In the genomic region with DNA sequence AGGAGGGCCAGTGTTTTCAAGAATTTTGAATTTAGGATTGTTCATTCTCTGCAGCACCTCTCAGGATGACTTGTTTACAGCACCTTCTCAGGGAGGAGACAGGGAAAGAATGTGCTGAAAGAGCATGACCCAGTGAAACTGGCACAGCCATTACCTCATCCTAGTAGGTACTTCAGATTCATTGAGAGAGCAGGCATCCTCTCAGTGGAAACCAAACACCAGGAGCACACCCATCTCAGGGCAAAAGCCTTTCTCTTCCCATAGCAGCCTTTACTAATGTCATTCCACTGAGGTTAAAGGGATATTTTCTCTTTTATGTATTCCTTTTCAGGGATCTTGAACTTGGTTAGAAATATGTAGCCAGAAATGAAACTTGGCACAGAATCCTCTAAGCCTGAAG, we compare ENCODE assay signal across 11 cellular contexts. TPM values are rescaled to one million over a fixed set of nuclear protein-coding genes. Genes with fewer than 3 reads are reported as not detected.
A peak's percentile ranks its signal among the peaks of the same experiment; 100 is the strongest.
DNase-seq lines count a peak whose midpoint lies in the region; FAIRE-seq and TF ChIP-seq lines count a peak whose summit lies in the region.
"Had no signal": no experiment of that assay in that cellular context is flagged by ENCODE, and none has a peak within 500 bp of the region (broad histone marks: within the 10 kb centered on the region; RNA-seq: fewer than 3 reads in every experiment).

No MANE protein-coding gene starts in this region.

- H2BK5ac ChIP-seq in H1 (ENCODE audit: low read depth, low read length): no peak overlapping the region

- H3K4me1 Mint-ChIP-seq in T-helper 2 cell treated with Interferon-gamma antibody and Interleukin-4, amounts not matched to agents 5 μg/mL and 100 μg/mL, for 36 hours (ENCODE audit: low read depth): peaks cover 12% of the 10 kb centered on the region

- CTCF ChIA-PET in H1 (lab: Charles Lee; ENCODE audit: partially characterized antibody): interaction anchor here (1.1 to 4.2 kb wide), 9 partner anchors 9 to 971 kb away, joined by 3 to 31 read pairs (median 10); no protein-coding TSS in a partner anchor

- no peak overlapping the region for H3K23ac ChIP-seq in H1 (ENCODE audit: insufficient read length)

- H3K18ac ChIP-seq in H1 (ENCODE audit: extremely low read depth, low read length): no peak overlapping the region

- H3K27ac Mint-ChIP-seq in T-helper 2 cell treated with Interferon-gamma antibody and Interleukin-4, amounts not matched to agents 5 μg/mL and 100 μg/mL, for 36 hours: no peak overlapping the region
- H3K27ac Mint-ChIP-seq: T-helper 17 cell had no signal

- H3K4me1 ChIP-seq in H1 (replicated peaks in 1 of 4; ENCODE audit: control insufficient read depth in 3 of 4, insufficient read depth in 4 of 4, low read length in 3 of 4) (peaks cover 0 to 6% (median 1%) of the 10 kb centered on the region in 4 experiments; a peak in 4 of 7 replicates), ovary (ENCODE audit: insufficient read depth) (peaks cover 2% of the 10 kb centered on the region)

- H3K4ac ChIP-seq in H1 (replicated peaks; ENCODE audit: insufficient read length, low read depth, low read length): no peak overlapping the region

- TF ChIP-seq CTCF in H1 (IDR thresholded peaks at IDR 0.05; ENCODE audit: control extremely low read depth in 1 of 3, insufficient read depth in 1 of 3, low read depth in 1 of 3, low read length in 3 of 3) (no peak), ovary (IDR thresholded peaks at IDR 0.05) (no peak)

- no peaks in the 10 kb centered on the region for H4K20me1 ChIP-seq in H1 (replicated peaks in 1 of 2; ENCODE audit: control insufficient read depth in 1 of 2, insufficient read depth in 2 of 2, low read length in 2 of 2)

- intact Hi-C loops in ovary (cut with DNase I): loop anchor here in 1 of 4 donors (10.0 kb wide), 1 partner anchor 128 kb away; no protein-coding TSS in a partner anchor

- H2BK20ac ChIP-seq in H1 (ENCODE audit: low read length): no peak overlapping the region

- H2BK12ac ChIP-seq in H1 (ENCODE audit: low read depth, low read length): no peak overlapping the region

- H3K9me3 Mint-ChIP-seq in T-helper 2 cell treated with Interferon-gamma antibody and Interleukin-4, amounts not matched to agents 5 μg/mL and 100 μg/mL, for 36 hours: no peaks in the 10 kb centered on the region

- H3K4me3 ChIP-seq in H1 (ENCODE audit: extremely low read depth in 1 of 4, insufficient read depth in 2 of 4, low read depth in 3 of 4, low read length in 4 of 4) (no peak overlapping the region; a peak in 1 of 8 replicates), ovary (no peak overlapping the region)
- H3K4me3 ChIP-seq: sigmoid colon had no signal

- no peak overlapping the region for H4K91ac ChIP-seq in H1 (replicated peaks; ENCODE audit: insufficient read length, low read length)

- H3K9me3 ChIP-seq in H1 (ENCODE audit: insufficient read depth in 2 of 2, low read depth in 1 of 2, low read length in 1 of 2) (no peaks in the 10 kb centered on the region), ovary (no peaks in the 10 kb centered on the region)
- H3K9me3 ChIP-seq: heart left ventricle, sigmoid colon had no signal

- no peak overlapping the region for H3K4me2 ChIP-seq in H1 (ENCODE audit: insufficient read depth in 1 of 2, low read depth in 2 of 2, low read length in 2 of 2)

- H2AFZ ChIP-seq in H1 (ENCODE audit: low read length): no peak overlapping the region

- H3K27me3 ChIP-seq in H1 (replicated peaks in 1 of 4; ENCODE audit: control insufficient read depth in 3 of 4, extremely low read depth in 1 of 4, insufficient read depth in 3 of 4, low read length in 3 of 4) (no peaks in the 10 kb centered on the region; a peak in 2 of 7 replicates), ovary (no peaks in the 10 kb centered on the region)
- H3K27me3 ChIP-seq: sigmoid colon had no signal

- peaks cover 5% of the 10 kb centered on the region; the same call in 1 of the 2 replicates for H3K23me2 ChIP-seq in H1 (ENCODE audit: low read depth, low read length)

- no peak overlapping the region for H2BK15ac ChIP-seq in H1 (ENCODE audit: low read length)

- no peaks in the 10 kb centered on the region; a peak in 1 of 8 replicates for H3K36me3 ChIP-seq in H1 (ENCODE audit: control insufficient read depth in 2 of 4, insufficient read depth in 4 of 4, low read length in 3 of 4)
- H3K36me3 ChIP-seq in ovary: no peaks in the 10 kb centered on the region
- H3K36me3 ChIP-seq: heart left ventricle, sigmoid colon had no signal

- peaks cover 0 to 5% of the 10 kb centered on the region in 2 experiments; a peak in 1 of 4 replicates for H3K79me2 ChIP-seq in H1 (ENCODE audit: control insufficient read depth in 1 of 2, insufficient read depth in 2 of 2, low read length in 2 of 2)

- H3K4me3 Mint-ChIP-seq in T-helper 2 cell treated with Interferon-gamma antibody and Interleukin-4, amounts not matched to agents 5 μg/mL and 100 μg/mL, for 36 hours: no peak overlapping the region
- H3K4me3 Mint-ChIP-seq: T-helper 17 cell had no signal

- H3K14ac ChIP-seq in H1 (ENCODE audit: insufficient read length): no peak overlapping the region

- POLR2A ChIA-PET in H1 (lab: Charles Lee; ENCODE audit: partially characterized antibody): no interaction called here

- no peak overlapping the region for H4K8ac ChIP-seq in H1 (ENCODE audit: extremely low read depth, insufficient read depth, low read length)

- DNase-seq in NCI-H526 treated with DMSO at 0.1 percent for 48 hours (lab: John Stamatoyannopoulos, UW) (peak; percentile 41), H1 (ENCODE audit: low read depth in 1 of 2, low spot score in 2 of 2) (no peak), renal cortical epithelial cell (ENCODE audit: low read depth) (peak; percentile 87), inferior parietal cortex (ENCODE audit: extremely low spot score) (no peak), ovary (no peak), 8988T (no peak)
- no peak for DNase-seq in T-helper 2 cell treated with Interferon-gamma antibody and Interleukin-4, amounts not matched to agents 5 μg/mL and 100 μg/mL, for 36 hours (ENCODE audit: low spot score)
- DNase-seq: heart left ventricle, sigmoid colon, T-helper 17 cell had no signal

- H2AK5ac ChIP-seq in H1 (ENCODE audit: low read depth, low read length): no peak overlapping the region

- no peak overlapping the region for H3K9ac ChIP-seq in H1 (replicated peaks in 1 of 4; ENCODE audit: extremely low read depth in 1 of 4, low read depth in 3 of 4, low read length in 3 of 4)

- TF ChIP-seq EP300 in Ishikawa (IDR thresholded peaks at IDR 0.05; ENCODE audit: borderline replicate concordance): 0 out of 2 replicates have a peak, but pooled peaks have one; percentile 32
- no peak for TF ChIP-seq EP300 in H1 (IDR thresholded peaks at IDR 0.05; ENCODE audit: borderline replicate concordance in 1 of 2, low read depth in 2 of 2, low read length in 2 of 2)
- no peak for TF ChIP-seq EP300 in ovary (IDR thresholded peaks at IDR 0.05)

- no peaks in the 10 kb centered on the region for H3K79me1 ChIP-seq in H1 (ENCODE audit: low read depth, low read length)

- H3K36me3 Mint-ChIP-seq in T-helper 2 cell treated with Interferon-gamma antibody and Interleukin-4, amounts not matched to agents 5 μg/mL and 100 μg/mL, for 36 hours (ENCODE audit: low read depth): no peaks in the 10 kb centered on the region

- H4K5ac ChIP-seq in H1 (ENCODE audit: insufficient read length, low read depth, low read length): no peak overlapping the region

- H3K27me3 Mint-ChIP-seq in T-helper 2 cell treated with Interferon-gamma antibody and Interleukin-4, amounts not matched to agents 5 μg/mL and 100 μg/mL, for 36 hours (ENCODE audit: low read depth): peaks cover 24% of the 10 kb centered on the region

- FAIRE-seq in H1 (lab: Jason Lieb, UNC): peak; percentile 82

- H3K27ac ChIP-seq in H1 (ENCODE audit: low read depth, low read length): no peak overlapping the region
- no peak overlapping the region for H3K27ac ChIP-seq in ovary
- H3K27ac ChIP-seq: heart left ventricle, sigmoid colon had no signal

- no peak overlapping the region for H2BK120ac ChIP-seq in H1 (replicated peaks; ENCODE audit: low read depth, low read length)

- TF ChIP-seq POLR2A in H1 (IDR thresholded peaks at IDR 0.05; ENCODE audit: control extremely low read depth in 1 of 2, low read depth in 2 of 2, low read length in 2 of 2) (no peak), ovary (IDR thresholded peaks at IDR 0.05) (no peak)

- H3K56ac ChIP-seq in H1 (replicated peaks; ENCODE audit: insufficient read length, low read depth, low read length): no peak overlapping the region

- TF ChIP-seq RAD21 in Ishikawa (IDR thresholded peaks at IDR 0.05; ENCODE audit: low read depth): no peak
- TF ChIP-seq RAD21 in H1 (IDR thresholded peaks at IDR 0.05 in 1 of 2, conservative IDR thresholded peaks at IDR 0.05 in 1 of 2; ENCODE audit: low read depth in 2 of 2, low read length in 2 of 2): no peak

TF ChIP-seq in Ishikawa, 13 proteins besides CTCF, POLR2A, EP300 and RAD21 (continues in another document):
- TF ChIP-seq FOXM1 (IDR thresholded peaks at IDR 0.05; ENCODE audit: borderline replicate concordance, low read depth): no peak

TF ChIP-seq in H1, 55 proteins besides CTCF, POLR2A, EP300 and RAD21 (continues in another document):
- TF ChIP-seq JUND (IDR thresholded peaks at IDR 0.05; ENCODE audit: low read length): peak; percentile 55; the same call in 1 of the 2 replicates
- 0 out of 2 replicates have a peak, but pooled peaks have one; percentile 53 for TF ChIP-seq YY1 (IDR thresholded peaks at IDR 0.05; ENCODE audit: low read depth, low read length)
- no peak for TF ChIP-seq CBX8 (IDR thresholded peaks at IDR 0.05; ENCODE audit: borderline replicate concordance, low read depth, low read length)
- no peak for TF ChIP-seq RXRA (IDR thresholded peaks at IDR 0.05; ENCODE audit: insufficient read depth, low read depth, low read length)
- TF ChIP-seq BACH1 (IDR thresholded peaks at IDR 0.05; ENCODE audit: low read length): peak; percentile 55
- TF ChIP-seq CEBPB (IDR thresholded peaks at IDR 0.05; ENCODE audit: low read depth, low read length): 0 out of 2 replicates have a peak, but pooled peaks have one; percentile 20
- TF ChIP-seq MAFK (IDR thresholded peaks at IDR 0.05; ENCODE audit: low read depth, low read length): peak; percentile 73
- no peak for TF ChIP-seq SIRT6 (IDR thresholded peaks at IDR 0.05; ENCODE audit: low read length)

RNA-seq across cellular contexts. Expression of a gene that starts 2.6 kb away (rescaled TPM):
- total RNA-seq in H1 (2021; fragmentation: NEBNext Ultra II Directional; extraction: Animal tissue kit (Norgen Biotek cat#: 25700)): 4.6 and 5.9 TPM in 2 replicates
- polyA plus RNA-seq in H1 (2011; rRNA removed) (7.2 and 9.4 TPM in 2 replicates), ovary (10 to 100 TPM in 1 of 2 donors, 1 to 10 TPM in 1; 5.4 to 11.9 TPM)
- polyA plus RNA-seq in H1 (2011; cell fraction: cytosol; rRNA removed): 4.1 TPM
- 12.9 TPM for polyA plus RNA-seq in H1 (2011; cell fraction: nucleus; rRNA removed)
- polyA plus RNA-seq in H1 (2012, experiment 1 of 2): 6.6 to 8.3 TPM (median 8.0 TPM) in 4 replicates
- 1.5 TPM for polyA plus RNA-seq in H1 (2012, experiment 2 of 2)
- polyA plus RNA-seq in H1 (2013, experiment 1 of 2): 3.8 TPM
- 3.1 TPM for polyA plus RNA-seq in H1 (2013, experiment 2 of 2)
- 14.0 and 22.9 TPM in 2 replicates for polyA minus RNA-seq in H1 (2011; rRNA and poly(A)+ RNA removed)
- 7.4 TPM for polyA minus RNA-seq in H1 (2011; cell fraction: cytosol; rRNA and poly(A)+ RNA removed)
- polyA minus RNA-seq in H1 (2011; cell fraction: nucleus; rRNA and poly(A)+ RNA removed): 17.3 TPM
- total RNA-seq in renal cortical epithelial cell (8.7 and 18.3 TPM in 2 replicates), ovary (10 to 100 TPM in 2 of 7 donors, 1 to 10 TPM in 5; 6.0 to 23.9 (median 9.6) TPM)

Comparison
In these comparisons a context has a peak if more than half of its experiments do, and no peak if none do; other contexts are left out.
1. DNase-seq: peak in NCI-H526 treated with DMSO at 0.1 percent for 48 hours (single experiment) and renal cortical epithelial cell (single experiment); none in H1 (0 of 2), inferior parietal cortex (single experiment), ovary (0 of 5), T-helper 2 cell treated with Interferon-gamma antibody and Interleukin-4, amounts not matched to agents 5 μg/mL and 100 μg/mL, for 36 hours (single experiment) and 8988T (single experiment).